Comparison of ENCODE assay signal across 1 cellular context in the genomic region with DNA sequence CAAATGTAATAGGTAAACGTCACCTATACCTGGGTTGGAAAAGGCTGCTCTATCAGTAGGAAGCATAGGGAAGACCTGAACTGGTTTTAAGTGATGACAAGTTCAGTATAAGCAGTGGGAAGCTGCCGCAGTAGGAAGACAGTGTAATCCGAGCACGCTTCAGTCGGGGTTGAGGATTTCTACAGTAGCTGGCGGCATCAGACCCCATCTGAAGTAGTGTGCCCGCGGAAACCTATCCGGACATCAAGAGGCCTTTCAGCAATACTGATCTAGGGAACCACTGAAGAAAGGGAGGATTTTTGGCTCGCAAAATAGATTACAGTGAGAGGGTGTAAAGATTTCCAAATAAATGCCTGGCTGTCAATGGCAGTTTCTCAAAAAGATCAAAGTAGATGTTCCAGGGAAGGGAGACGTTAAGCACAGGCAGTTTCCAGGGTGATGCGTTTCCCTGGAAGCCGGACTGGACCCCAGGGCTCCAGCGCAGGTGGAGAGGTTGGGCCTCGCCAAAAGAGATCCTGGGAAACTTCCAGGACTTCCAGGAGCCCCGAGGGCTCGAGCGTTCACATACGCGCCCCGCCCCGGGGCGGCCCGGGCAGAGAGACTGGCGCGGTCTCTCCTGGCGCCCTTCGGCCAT.
TF ChIP-seq lines count a peak whose summit lies in the region.

No MANE protein-coding gene starts in this region.

TF ChIP-seq in K562, 482 proteins besides CTCF, POLR2A, EP300 and RAD21 (continued from another document and continues in another):
- TF ChIP-seq, protein P1, sequence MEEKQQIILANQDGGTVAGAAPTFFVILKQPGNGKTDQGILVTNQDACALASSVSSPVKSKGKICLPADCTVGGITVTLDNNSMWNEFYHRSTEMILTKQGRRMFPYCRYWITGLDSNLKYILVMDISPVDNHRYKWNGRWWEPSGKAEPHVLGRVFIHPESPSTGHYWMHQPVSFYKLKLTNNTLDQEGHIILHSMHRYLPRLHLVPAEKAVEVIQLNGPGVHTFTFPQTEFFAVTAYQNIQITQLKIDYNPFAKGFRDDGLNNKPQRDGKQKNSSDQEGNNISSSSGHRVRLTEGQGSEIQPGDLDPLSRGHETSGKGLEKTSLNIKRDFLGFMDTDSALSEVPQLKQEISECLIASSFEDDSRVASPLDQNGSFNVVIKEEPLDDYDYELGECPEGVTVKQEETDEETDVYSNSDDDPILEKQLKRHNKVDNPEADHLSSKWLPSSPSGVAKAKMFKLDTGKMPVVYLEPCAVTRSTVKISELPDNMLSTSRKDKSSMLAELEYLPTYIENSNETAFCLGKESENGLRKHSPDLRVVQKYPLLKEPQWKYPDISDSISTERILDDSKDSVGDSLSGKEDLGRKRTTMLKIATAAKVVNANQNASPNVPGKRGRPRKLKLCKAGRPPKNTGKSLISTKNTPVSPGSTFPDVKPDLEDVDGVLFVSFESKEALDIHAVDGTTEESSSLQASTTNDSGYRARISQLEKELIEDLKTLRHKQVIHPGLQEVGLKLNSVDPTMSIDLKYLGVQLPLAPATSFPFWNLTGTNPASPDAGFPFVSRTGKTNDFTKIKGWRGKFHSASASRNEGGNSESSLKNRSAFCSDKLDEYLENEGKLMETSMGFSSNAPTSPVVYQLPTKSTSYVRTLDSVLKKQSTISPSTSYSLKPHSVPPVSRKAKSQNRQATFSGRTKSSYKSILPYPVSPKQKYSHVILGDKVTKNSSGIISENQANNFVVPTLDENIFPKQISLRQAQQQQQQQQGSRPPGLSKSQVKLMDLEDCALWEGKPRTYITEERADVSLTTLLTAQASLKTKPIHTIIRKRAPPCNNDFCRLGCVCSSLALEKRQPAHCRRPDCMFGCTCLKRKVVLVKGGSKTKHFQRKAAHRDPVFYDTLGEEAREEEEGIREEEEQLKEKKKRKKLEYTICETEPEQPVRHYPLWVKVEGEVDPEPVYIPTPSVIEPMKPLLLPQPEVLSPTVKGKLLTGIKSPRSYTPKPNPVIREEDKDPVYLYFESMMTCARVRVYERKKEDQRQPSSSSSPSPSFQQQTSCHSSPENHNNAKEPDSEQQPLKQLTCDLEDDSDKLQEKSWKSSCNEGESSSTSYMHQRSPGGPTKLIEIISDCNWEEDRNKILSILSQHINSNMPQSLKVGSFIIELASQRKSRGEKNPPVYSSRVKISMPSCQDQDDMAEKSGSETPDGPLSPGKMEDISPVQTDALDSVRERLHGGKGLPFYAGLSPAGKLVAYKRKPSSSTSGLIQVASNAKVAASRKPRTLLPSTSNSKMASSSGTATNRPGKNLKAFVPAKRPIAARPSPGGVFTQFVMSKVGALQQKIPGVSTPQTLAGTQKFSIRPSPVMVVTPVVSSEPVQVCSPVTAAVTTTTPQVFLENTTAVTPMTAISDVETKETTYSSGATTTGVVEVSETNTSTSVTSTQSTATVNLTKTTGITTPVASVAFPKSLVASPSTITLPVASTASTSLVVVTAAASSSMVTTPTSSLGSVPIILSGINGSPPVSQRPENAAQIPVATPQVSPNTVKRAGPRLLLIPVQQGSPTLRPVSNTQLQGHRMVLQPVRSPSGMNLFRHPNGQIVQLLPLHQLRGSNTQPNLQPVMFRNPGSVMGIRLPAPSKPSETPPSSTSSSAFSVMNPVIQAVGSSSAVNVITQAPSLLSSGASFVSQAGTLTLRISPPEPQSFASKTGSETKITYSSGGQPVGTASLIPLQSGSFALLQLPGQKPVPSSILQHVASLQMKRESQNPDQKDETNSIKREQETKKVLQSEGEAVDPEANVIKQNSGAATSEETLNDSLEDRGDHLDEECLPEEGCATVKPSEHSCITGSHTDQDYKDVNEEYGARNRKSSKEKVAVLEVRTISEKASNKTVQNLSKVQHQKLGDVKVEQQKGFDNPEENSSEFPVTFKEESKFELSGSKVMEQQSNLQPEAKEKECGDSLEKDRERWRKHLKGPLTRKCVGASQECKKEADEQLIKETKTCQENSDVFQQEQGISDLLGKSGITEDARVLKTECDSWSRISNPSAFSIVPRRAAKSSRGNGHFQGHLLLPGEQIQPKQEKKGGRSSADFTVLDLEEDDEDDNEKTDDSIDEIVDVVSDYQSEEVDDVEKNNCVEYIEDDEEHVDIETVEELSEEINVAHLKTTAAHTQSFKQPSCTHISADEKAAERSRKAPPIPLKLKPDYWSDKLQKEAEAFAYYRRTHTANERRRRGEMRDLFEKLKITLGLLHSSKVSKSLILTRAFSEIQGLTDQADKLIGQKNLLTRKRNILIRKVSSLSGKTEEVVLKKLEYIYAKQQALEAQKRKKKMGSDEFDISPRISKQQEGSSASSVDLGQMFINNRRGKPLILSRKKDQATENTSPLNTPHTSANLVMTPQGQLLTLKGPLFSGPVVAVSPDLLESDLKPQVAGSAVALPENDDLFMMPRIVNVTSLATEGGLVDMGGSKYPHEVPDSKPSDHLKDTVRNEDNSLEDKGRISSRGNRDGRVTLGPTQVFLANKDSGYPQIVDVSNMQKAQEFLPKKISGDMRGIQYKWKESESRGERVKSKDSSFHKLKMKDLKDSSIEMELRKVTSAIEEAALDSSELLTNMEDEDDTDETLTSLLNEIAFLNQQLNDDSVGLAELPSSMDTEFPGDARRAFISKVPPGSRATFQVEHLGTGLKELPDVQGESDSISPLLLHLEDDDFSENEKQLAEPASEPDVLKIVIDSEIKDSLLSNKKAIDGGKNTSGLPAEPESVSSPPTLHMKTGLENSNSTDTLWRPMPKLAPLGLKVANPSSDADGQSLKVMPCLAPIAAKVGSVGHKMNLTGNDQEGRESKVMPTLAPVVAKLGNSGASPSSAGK (IDR thresholded peaks at IDR 0.05): no peak
- TF ChIP-seq SMARCA4 (IDR thresholded peaks at IDR 0.05): no peak
- TF ChIP-seq, protein P2, sequence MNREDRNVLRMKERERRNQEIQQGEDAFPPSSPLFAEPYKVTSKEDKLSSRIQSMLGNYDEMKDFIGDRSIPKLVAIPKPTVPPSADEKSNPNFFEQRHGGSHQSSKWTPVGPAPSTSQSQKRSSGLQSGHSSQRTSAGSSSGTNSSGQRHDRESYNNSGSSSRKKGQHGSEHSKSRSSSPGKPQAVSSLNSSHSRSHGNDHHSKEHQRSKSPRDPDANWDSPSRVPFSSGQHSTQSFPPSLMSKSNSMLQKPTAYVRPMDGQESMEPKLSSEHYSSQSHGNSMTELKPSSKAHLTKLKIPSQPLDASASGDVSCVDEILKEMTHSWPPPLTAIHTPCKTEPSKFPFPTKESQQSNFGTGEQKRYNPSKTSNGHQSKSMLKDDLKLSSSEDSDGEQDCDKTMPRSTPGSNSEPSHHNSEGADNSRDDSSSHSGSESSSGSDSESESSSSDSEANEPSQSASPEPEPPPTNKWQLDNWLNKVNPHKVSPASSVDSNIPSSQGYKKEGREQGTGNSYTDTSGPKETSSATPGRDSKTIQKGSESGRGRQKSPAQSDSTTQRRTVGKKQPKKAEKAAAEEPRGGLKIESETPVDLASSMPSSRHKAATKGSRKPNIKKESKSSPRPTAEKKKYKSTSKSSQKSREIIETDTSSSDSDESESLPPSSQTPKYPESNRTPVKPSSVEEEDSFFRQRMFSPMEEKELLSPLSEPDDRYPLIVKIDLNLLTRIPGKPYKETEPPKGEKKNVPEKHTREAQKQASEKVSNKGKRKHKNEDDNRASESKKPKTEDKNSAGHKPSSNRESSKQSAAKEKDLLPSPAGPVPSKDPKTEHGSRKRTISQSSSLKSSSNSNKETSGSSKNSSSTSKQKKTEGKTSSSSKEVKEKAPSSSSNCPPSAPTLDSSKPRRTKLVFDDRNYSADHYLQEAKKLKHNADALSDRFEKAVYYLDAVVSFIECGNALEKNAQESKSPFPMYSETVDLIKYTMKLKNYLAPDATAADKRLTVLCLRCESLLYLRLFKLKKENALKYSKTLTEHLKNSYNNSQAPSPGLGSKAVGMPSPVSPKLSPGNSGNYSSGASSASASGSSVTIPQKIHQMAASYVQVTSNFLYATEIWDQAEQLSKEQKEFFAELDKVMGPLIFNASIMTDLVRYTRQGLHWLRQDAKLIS (CRISPR knock-in tag; IDR thresholded peaks at IDR 0.05): 0 out of 2 replicates have a peak, but pooled peaks have one; percentile 46
- no peak for TF ChIP-seq SLC30A9 (CRISPR knock-in tag; IDR thresholded peaks at IDR 0.05)
- TF ChIP-seq ZNF583 (CRISPR knock-in tag; IDR thresholded peaks at IDR 0.05): no peak
- 0 out of 2 replicates have a peak, but pooled peaks have one; percentile 53 for TF ChIP-seq BRD4 (IDR thresholded peaks at IDR 0.05)
- TF ChIP-seq PHF8 (IDR thresholded peaks at IDR 0.05; ENCODE audit: borderline replicate concordance, low read length): peak; percentile 71; the same call in 1 of the 2 replicates
- no peak for TF ChIP-seq KAT2B (IDR thresholded peaks at IDR 0.05; ENCODE audit: low read depth, low read length)
- TF ChIP-seq MXI1 (IDR thresholded peaks at IDR 0.05; ENCODE audit: low read depth, low read length): no peak
- TF ChIP-seq, protein P3, sequence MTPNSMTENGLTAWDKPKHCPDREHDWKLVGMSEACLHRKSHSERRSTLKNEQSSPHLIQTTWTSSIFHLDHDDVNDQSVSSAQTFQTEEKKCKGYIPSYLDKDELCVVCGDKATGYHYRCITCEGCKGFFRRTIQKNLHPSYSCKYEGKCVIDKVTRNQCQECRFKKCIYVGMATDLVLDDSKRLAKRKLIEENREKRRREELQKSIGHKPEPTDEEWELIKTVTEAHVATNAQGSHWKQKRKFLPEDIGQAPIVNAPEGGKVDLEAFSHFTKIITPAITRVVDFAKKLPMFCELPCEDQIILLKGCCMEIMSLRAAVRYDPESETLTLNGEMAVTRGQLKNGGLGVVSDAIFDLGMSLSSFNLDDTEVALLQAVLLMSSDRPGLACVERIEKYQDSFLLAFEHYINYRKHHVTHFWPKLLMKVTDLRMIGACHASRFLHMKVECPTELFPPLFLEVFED (CRISPR knock-in tag; conservative IDR thresholded peaks at IDR 0.05): no peak
- TF ChIP-seq, protein P4, sequence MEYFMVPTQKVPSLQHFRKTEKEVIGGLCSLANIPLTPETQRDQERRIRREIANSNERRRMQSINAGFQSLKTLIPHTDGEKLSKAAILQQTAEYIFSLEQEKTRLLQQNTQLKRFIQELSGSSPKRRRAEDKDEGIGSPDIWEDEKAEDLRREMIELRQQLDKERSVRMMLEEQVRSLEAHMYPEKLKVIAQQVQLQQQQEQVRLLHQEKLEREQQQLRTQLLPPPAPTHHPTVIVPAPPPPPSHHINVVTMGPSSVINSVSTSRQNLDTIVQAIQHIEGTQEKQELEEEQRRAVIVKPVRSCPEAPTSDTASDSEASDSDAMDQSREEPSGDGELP (CRISPR knock-in tag; IDR thresholded peaks at IDR 0.05; ENCODE audit: borderline replicate concordance): peak; percentile 7; the same call in 1 of the 2 replicates
- TF ChIP-seq TAL1 (IDR thresholded peaks at IDR 0.05): no peak
- no peak for TF ChIP-seq ZFP30 (CRISPR knock-in tag; IDR thresholded peaks at IDR 0.05; ENCODE audit: borderline replicate concordance)
- TF ChIP-seq, protein P5, sequence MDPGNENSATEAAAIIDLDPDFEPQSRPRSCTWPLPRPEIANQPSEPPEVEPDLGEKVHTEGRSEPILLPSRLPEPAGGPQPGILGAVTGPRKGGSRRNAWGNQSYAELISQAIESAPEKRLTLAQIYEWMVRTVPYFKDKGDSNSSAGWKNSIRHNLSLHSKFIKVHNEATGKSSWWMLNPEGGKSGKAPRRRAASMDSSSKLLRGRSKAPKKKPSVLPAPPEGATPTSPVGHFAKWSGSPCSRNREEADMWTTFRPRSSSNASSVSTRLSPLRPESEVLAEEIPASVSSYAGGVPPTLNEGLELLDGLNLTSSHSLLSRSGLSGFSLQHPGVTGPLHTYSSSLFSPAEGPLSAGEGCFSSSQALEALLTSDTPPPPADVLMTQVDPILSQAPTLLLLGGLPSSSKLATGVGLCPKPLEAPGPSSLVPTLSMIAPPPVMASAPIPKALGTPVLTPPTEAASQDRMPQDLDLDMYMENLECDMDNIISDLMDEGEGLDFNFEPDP (CRISPR knock-in tag; IDR thresholded peaks at IDR 0.05): no peak
- TF ChIP-seq SREBF2 (CRISPR knock-in tag; IDR thresholded peaks at IDR 0.05): no peak
- no peak for TF ChIP-seq ZNF282 (CRISPR knock-in tag; IDR thresholded peaks at IDR 0.05)
- TF ChIP-seq CBX8 (IDR thresholded peaks at IDR 0.05; ENCODE audit: borderline replicate concordance, extremely low read depth, low read depth, low read length, poor library complexity, severe bottlenecking): no peak
- TF ChIP-seq, protein P6, sequence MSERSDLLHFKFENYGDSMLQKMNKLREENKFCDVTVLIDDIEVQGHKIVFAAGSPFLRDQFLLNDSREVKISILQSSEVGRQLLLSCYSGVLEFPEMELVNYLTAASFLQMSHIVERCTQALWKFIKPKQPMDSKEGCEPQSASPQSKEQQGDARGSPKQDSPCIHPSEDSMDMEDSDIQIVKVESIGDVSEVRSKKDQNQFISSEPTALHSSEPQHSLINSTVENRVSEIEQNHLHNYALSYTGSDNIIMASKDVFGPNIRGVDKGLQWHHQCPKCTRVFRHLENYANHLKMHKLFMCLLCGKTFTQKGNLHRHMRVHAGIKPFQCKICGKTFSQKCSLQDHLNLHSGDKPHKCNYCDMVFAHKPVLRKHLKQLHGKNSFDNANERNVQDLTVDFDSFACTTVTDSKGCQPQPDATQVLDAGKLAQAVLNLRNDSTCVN (CRISPR knock-in tag; IDR thresholded peaks at IDR 0.05): no peak
- TF ChIP-seq MEF2A (IDR thresholded peaks at IDR 0.05; ENCODE audit: control insufficient read depth, low read depth, low read length): no peak
- TF ChIP-seq, protein P7, sequence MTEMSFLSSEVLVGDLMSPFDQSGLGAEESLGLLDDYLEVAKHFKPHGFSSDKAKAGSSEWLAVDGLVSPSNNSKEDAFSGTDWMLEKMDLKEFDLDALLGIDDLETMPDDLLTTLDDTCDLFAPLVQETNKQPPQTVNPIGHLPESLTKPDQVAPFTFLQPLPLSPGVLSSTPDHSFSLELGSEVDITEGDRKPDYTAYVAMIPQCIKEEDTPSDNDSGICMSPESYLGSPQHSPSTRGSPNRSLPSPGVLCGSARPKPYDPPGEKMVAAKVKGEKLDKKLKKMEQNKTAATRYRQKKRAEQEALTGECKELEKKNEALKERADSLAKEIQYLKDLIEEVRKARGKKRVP (CRISPR knock-in tag; IDR thresholded peaks at IDR 0.05): no peak
- no peak for TF ChIP-seq JUND (IDR thresholded peaks at IDR 0.05; ENCODE audit: borderline replicate concordance, low read depth, low read length)
- no peak for TF ChIP-seq JUND (tag; IDR thresholded peaks at IDR 0.05; ENCODE audit: borderline replicate concordance, low read depth, low read length)
- TF ChIP-seq, protein P8, sequence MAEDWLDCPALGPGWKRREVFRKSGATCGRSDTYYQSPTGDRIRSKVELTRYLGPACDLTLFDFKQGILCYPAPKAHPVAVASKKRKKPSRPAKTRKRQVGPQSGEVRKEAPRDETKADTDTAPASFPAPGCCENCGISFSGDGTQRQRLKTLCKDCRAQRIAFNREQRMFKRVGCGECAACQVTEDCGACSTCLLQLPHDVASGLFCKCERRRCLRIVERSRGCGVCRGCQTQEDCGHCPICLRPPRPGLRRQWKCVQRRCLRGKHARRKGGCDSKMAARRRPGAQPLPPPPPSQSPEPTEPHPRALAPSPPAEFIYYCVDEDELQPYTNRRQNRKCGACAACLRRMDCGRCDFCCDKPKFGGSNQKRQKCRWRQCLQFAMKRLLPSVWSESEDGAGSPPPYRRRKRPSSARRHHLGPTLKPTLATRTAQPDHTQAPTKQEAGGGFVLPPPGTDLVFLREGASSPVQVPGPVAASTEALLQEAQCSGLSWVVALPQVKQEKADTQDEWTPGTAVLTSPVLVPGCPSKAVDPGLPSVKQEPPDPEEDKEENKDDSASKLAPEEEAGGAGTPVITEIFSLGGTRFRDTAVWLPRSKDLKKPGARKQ (CRISPR knock-in tag; IDR thresholded peaks at IDR 0.05): 0 out of 2 replicates have a peak, but pooled peaks have one; percentile 11
